ENCODE assay signal across 15 cellular contexts in the genomic region with DNA sequence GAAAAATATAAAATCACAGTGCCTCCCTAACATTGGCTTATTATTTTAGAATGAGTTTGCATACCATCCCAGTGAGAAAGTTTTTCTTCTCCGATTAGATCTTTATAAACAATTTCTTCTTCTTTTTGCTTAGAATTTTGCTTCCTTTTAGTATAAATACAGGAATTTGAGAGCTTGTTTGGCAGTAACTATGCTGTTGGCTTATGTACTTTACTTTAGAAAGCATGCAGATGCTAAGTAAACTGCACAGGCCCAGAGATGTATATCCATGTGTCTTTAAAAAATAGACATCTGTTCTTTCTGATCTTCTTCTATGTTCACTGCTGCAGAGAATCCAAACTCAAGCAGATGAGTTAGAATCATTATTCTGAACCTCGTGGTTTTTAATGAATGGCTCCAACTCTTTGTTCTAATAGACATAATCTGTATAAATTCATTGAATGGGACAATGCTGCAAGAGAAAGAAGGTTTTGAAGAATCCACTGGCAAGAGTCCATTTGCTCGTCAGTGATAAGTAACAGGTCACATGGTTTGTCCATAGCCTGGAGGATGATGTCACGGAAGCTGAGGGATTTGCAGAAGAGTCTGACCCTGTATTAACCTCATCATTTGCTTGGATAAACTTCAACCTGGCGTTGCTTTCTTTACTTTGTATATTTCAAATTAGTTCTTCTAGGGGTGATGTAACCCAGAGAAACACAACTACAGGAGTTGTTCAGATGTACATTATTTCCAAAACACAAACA.
DNase-seq lines count a peak whose midpoint lies in the region; ATAC-seq and TF ChIP-seq lines count a peak whose summit lies in the region.
"Had no signal": no experiment of that assay in that cellular context is flagged by ENCODE, and none has a peak within 500 bp of the region (broad histone marks: within the 10 kb centered on the region; RNA-seq: fewer than 3 reads in every experiment).

No MANE protein-coding gene starts in this region.

- POLR2A ChIA-PET in AG04450 (lab: Yijun Ruan, JAX), result interaction anchor here (1.0 kb wide), 1 partner anchor 18 kb away, joined by 8 read pairs; no protein-coding TSS in a partner anchor

- CTCF ChIA-PET in AG04450 (lab: Charles Lee), result no interaction called here

- H3K27ac ChIP-seq in AG04450 (ENCODE audit: low read depth, low read length) (peak overlapping the region; percentile 59), WERI-Rb-1 (no peak overlapping the region)
- H3K27ac ChIP-seq: spleen had no signal

- no peak for ATAC-seq in GM19467 (IDR thresholded peaks at IDR 0.05; ENCODE audit: unreplicated experiment)

- TF ChIP-seq CTCF in AG04450 (IDR thresholded peaks at IDR 0.05; ENCODE audit: low read depth, low read length) (no peak), choroid plexus epithelial cell (conservative IDR thresholded peaks at IDR 0.05; ENCODE audit: low read depth, low read length) (no peak), WERI-Rb-1 (IDR thresholded peaks at IDR 0.05; ENCODE audit: low read depth, low read length) (no peak)

- H3K9me3 ChIP-seq in AG04450 (ENCODE audit: control insufficient read depth, insufficient read depth, low read length), result no peaks in the 10 kb centered on the region
- H3K9me3 ChIP-seq in MG63, result no peaks in the 10 kb centered on the region
- no peaks in the 10 kb centered on the region for H3K9me3 ChIP-seq in WERI-Rb-1 (ENCODE audit: severe bottlenecking)
- H3K9me3 ChIP-seq: spleen had no signal

- H3K27me3 ChIP-seq in AG04450 (ENCODE audit: control insufficient read depth, insufficient read depth, low read length), result peaks cover 6% of the 10 kb centered on the region
- no peaks in the 10 kb centered on the region for H3K27me3 ChIP-seq in MG63
- peaks cover 41% of the 10 kb centered on the region for H3K27me3 ChIP-seq in WERI-Rb-1 (ENCODE audit: insufficient read depth, low read depth, severe bottlenecking)
- H3K27me3 ChIP-seq: spleen had no signal

- H3K4me3 ChIP-seq in AG04450 (ENCODE audit: low read depth, low read length), result no peak overlapping the region
- no peak overlapping the region for H3K4me3 ChIP-seq in MG63
- H3K4me3 ChIP-seq in choroid plexus epithelial cell (ENCODE audit: low read depth, low read length), result no peak overlapping the region
- no peak overlapping the region for H3K4me3 ChIP-seq in WERI-Rb-1 (ENCODE audit: low read depth, low read length)
- H3K4me3 ChIP-seq: spleen had no signal

- H3K36me3 ChIP-seq in MG63 (no peaks in the 10 kb centered on the region), WERI-Rb-1 (no peaks in the 10 kb centered on the region)
- H3K36me3 ChIP-seq: spleen had no signal

- DNase-seq in AG04450 (ENCODE audit: low read depth, low spot score) (peak; percentile 81), MG63 (peak; percentile 52), choroid plexus epithelial cell (ENCODE audit: low read depth) (peak; percentile 92), iris pigment epithelial cell (ENCODE audit: low read depth) (peak; percentile 98), SHP77 treated with DMSO at 0.1 percent for 48 hours (lab: John Stamatoyannopoulos, UW) (no peak), NCI-H748 treated with DMSO at 0.1 percent for 48 hours (lab: John Stamatoyannopoulos, UW) (no peak), WERI-Rb-1 (no peak)
- DNase-seq: ACHN, activated gamma-delta T cell treated with Interleukin-2 at 50 U/mL for 16 hours, DMS153, NCI-H2029, NCI-H774, SHP77, spleen had no signal

Comparison
In these comparisons a context has a peak if more than half of its experiments do, and no peak if none do; other contexts are left out.
1. DNase-seq: peak in AG04450 (single experiment), MG63 (single experiment), choroid plexus epithelial cell (single experiment) and iris pigment epithelial cell (single experiment); none in SHP77 treated with DMSO at 0.1 percent for 48 hours (single experiment), NCI-H748 treated with DMSO at 0.1 percent for 48 hours (single experiment) and WERI-Rb-1 (single experiment).